28 cellular contexts compared by ENCODE assay signal in the genomic region with DNA sequence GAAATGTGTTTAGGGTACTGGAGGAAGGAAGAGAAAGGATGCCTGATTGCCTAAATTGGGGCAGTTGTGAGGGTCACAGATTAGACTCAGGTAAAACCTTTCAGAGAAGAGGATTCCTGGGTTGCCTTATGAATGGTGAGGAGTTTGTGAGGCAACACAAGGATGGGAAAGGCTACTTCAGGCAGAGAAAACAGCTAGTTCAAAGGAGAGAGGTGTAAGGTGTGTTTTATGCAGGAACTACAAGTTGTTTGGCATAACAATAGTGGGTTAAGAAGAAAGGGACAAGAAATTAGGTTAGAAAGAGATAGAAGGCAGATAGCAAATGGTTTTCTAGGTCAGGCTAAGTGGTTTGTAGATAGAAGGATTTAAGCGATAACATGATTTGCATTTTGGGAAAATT.
"Had no signal": no experiment of that assay in that cellular context is flagged by ENCODE, and none has a peak within 500 bp of the region (broad histone marks: within the 10 kb centered on the region; RNA-seq: fewer than 3 reads in every experiment).

No MANE protein-coding gene starts in this region.

- DNase-seq: dermis blood vessel endothelial cell; dorsolateral prefrontal cortex; effector CD8-positive, alpha-beta T cell; effector memory CD8-positive, alpha-beta T cell; endodermal cell; erythroblast; esophagus squamous epithelium; foreskin fibroblast; foreskin melanocyte; gastrocnemius medialis; glutamatergic neuron; head of caudate nucleus; heart right ventricle; hippocampal formation; left cardiac atrium; left lung; left ventricle myocardium superior; lower lobe of right lung; mesenchymal stem cell; midbrain; naive thymus-derived CD4-positive, alpha-beta T cell had no signal

- H3K9me3 Mint-ChIP-seq: effector memory CD8-positive, alpha-beta T cell; naive thymus-derived CD4-positive, alpha-beta T cell had no signal

- H3K27ac ChIP-seq: coronary artery, dorsolateral prefrontal cortex, epithelial cell of prostate, esophagus squamous epithelium, gastrocnemius medialis, heart right ventricle, left lung, lower lobe of right lung had no signal

- H3K9me3 ChIP-seq: esophagus squamous epithelium, gastrocnemius medialis, heart right ventricle, left lung, lower lobe of right lung had no signal

- H3K27ac Mint-ChIP-seq: effector memory CD8-positive, alpha-beta T cell; endodermal cell; naive thymus-derived CD4-positive, alpha-beta T cell had no signal

- ATAC-seq: effector memory CD8-positive, alpha-beta T cell; esophagus mucosa; gastrocnemius medialis; heart right ventricle; left cardiac atrium; left lung; left ventricle myocardium superior; lower lobe of right lung; naive thymus-derived CD4-positive, alpha-beta T cell had no signal

- H3K27me3 Mint-ChIP-seq: effector memory CD8-positive, alpha-beta T cell; naive thymus-derived CD4-positive, alpha-beta T cell had no signal

- H3K36me3 ChIP-seq: esophagus squamous epithelium, gastrocnemius medialis, heart right ventricle, left lung, lower lobe of right lung had no signal

- H3K4me3 ChIP-seq: coronary artery, dorsolateral prefrontal cortex, esophagus squamous epithelium, gastrocnemius medialis, heart right ventricle, left lung, lower lobe of right lung had no signal

- H3K4me3 Mint-ChIP-seq: effector memory CD8-positive, alpha-beta T cell; endodermal cell; naive thymus-derived CD4-positive, alpha-beta T cell had no signal

- FAIRE-seq: colon, endometrium, islet of Langerhans, keratinocyte had no signal

- H3K27me3 ChIP-seq: dorsolateral prefrontal cortex, esophagus squamous epithelium, gastrocnemius medialis, heart right ventricle, left lung had no signal
